Comparison of ENCODE assay signal across 18 cellular contexts in genomic region chr11:68617925-68618809, GRCh38.
A peak's percentile ranks its signal among the peaks of the same experiment; 100 is the strongest.
DNase-seq lines count a peak whose midpoint lies in the region; ATAC-seq, FAIRE-seq and TF ChIP-seq lines count a peak whose summit lies in the region.
"Had no signal": no experiment of that assay in that cellular context is flagged by ENCODE, and none has a peak within 500 bp of the region (broad histone marks: within the 10 kb centered on the region; RNA-seq: fewer than 3 reads in every experiment).

No MANE protein-coding gene starts in this region.

- peak overlapping the region; percentile 37 for H3K27ac Mint-ChIP-seq in activated naive CD4-positive, alpha-beta T cell treated with anti-CD3 and anti-CD28 coated beads, Interleukin-2, amount 50 U/mL, for 24 hours
- H3K27ac Mint-ChIP-seq in activated naive CD4-positive, alpha-beta T cell treated with anti-CD3 and anti-CD28 coated beads, Interleukin-2, amount 50 U/mL, for 72 hours = peak overlapping the region in 1 of 2 donors; percentile 58
- H3K27ac Mint-ChIP-seq: CD4-positive, CD25-positive, alpha-beta regulatory T cell had no signal

- H3K4me3 ChIP-seq in MG63 = no peak overlapping the region
- H3K4me3 ChIP-seq in HepG2 (replicated peaks in 1 of 3; ENCODE audit: insufficient read depth in 1 of 3, low read depth in 2 of 3, low read length in 3 of 3) = no peak overlapping the region
- no peak overlapping the region for H3K4me3 ChIP-seq in upper lobe of right lung

- intact Hi-C loops in HepG2 (cut with micrococcal nuclease; ENCODE audit: unreplicated experiment) = no loop called here
- intact Hi-C loops in upper lobe of right lung (cut with DNase I) = no loop called here

- H4K20me1 ChIP-seq in HepG2 (ENCODE audit: insufficient read depth, low read length) = no peaks in the 10 kb centered on the region

- no peaks in the 10 kb centered on the region for H3K79me2 ChIP-seq in HepG2 (ENCODE audit: insufficient read depth, low read length)

- H3K4me1 ChIP-seq in HepG2 (ENCODE audit: insufficient read depth, low read length) = no peaks in the 10 kb centered on the region; the same call in 1 of the 2 replicates
- no peaks in the 10 kb centered on the region for H3K4me1 ChIP-seq in upper lobe of right lung

- ATAC-seq in activated naive CD4-positive, alpha-beta T cell treated with anti-CD3 and anti-CD28 coated beads, Interleukin-2, amount 50 U/mL, for 72 hours = no peak
- ATAC-seq in HepG2 (peak; percentile 46), upper lobe of right lung (peak; percentile 35)

- H3K27me3 ChIP-seq in MG63 (no peaks in the 10 kb centered on the region), HepG2 (ENCODE audit: control insufficient read depth in 1 of 2, insufficient read depth in 2 of 2, low read length in 2 of 2) (no peaks in the 10 kb centered on the region; a peak in 2 of 5 replicates), upper lobe of right lung (no peaks in the 10 kb centered on the region)

- TF ChIP-seq POLR2A in HepG2 (IDR thresholded peaks at IDR 0.05; ENCODE audit: insufficient read depth in 1 of 2, low read depth in 2 of 2, low read length in 2 of 2) = no peak

- TF ChIP-seq CTCF in HepG2 (CRISPR knock-in tag; IDR thresholded peaks at IDR 0.05) = no peak
- no peak for TF ChIP-seq CTCF in upper lobe of right lung (IDR thresholded peaks at IDR 0.05)

- peaks cover 16% of the 10 kb centered on the region for H3K36me3 Mint-ChIP-seq in activated naive CD4-positive, alpha-beta T cell treated with anti-CD3 and anti-CD28 coated beads, Interleukin-2, amount 50 U/mL, for 24 hours
- H3K36me3 Mint-ChIP-seq in activated naive CD4-positive, alpha-beta T cell treated with anti-CD3 and anti-CD28 coated beads, Interleukin-2, amount 50 U/mL, for 72 hours = peaks cover 0 to 22% of the 10 kb centered on the region in 2 donors

- no peaks in the 10 kb centered on the region for H3K4me1 Mint-ChIP-seq in activated naive CD4-positive, alpha-beta T cell treated with anti-CD3 and anti-CD28 coated beads, Interleukin-2, amount 50 U/mL, for 24 hours

- H3K4me2 ChIP-seq in HepG2 (ENCODE audit: low read depth, low read length) = no peak overlapping the region

- H3K27me3 Mint-ChIP-seq in activated naive CD4-positive, alpha-beta T cell treated with anti-CD3 and anti-CD28 coated beads, Interleukin-2, amount 50 U/mL, for 24 hours = no peaks in the 10 kb centered on the region
- H3K27me3 Mint-ChIP-seq: CD4-positive, CD25-positive, alpha-beta regulatory T cell had no signal

- POLR2A ChIA-PET in HepG2 (lab: Yijun Ruan, JAX) = no interaction called here

- no peak overlapping the region for H3K9ac ChIP-seq in HepG2 (ENCODE audit: insufficient read depth, low read depth, low read length)

- 81% methylated on average over 18 of the region's 23 CpGs for WGBS in HepG2 (ENCODE audit: low lambda C conversion rate)

- BruUV-seq in HepG2 (replicated peaks; lab: Mats Ljungman, UMichigan) = no TSS peak

- TF ChIP-seq EP300 in HepG2 (IDR thresholded peaks at IDR 0.05; ENCODE audit: low read depth in 2 of 2, low read length in 2 of 2) (no peak), HepG2 (CRISPR knock-in tag; IDR thresholded peaks at IDR 0.05; ENCODE audit: borderline replicate concordance) (no peak)

- no peak overlapping the region for H3K27ac ChIP-seq in HepG2 (ENCODE audit: extremely low read length, insufficient read depth, low read length)
- H3K27ac ChIP-seq in upper lobe of right lung = no peak overlapping the region
- H3K27ac ChIP-seq: HL-60 had no signal

- FAIRE-seq in HepG2 (lab: Jason Lieb, UNC) = no peak
- FAIRE-seq: G401.6 had no signal

- H3K9me3 ChIP-seq in MG63 (no peaks in the 10 kb centered on the region), HepG2 (ENCODE audit: low read length) (no peaks in the 10 kb centered on the region), upper lobe of right lung (no peaks in the 10 kb centered on the region)

- in situ Hi-C loops in HepG2 (cut with HindIII; ENCODE audit: extremely low pct_ligation_motif_present, low pct_unique_long_range_greater_than_20kb) = no loop called here

- CTCF ChIA-PET in HepG2 (lab: Yijun Ruan, JAX; ENCODE audit: low intra/inter-chr PET ratio, low total read pairs) = no interaction called here

- peaks cover 25% of the 10 kb centered on the region for H3K36me3 ChIP-seq in MG63
- H3K36me3 ChIP-seq in HepG2 (replicated peaks in 1 of 2; ENCODE audit: control insufficient read depth in 1 of 2, insufficient read depth in 2 of 2, low read length in 2 of 2) = peaks cover 6 to 16% of the 10 kb centered on the region in 2 experiments; a peak in 3 of 5 replicates
- H3K36me3 ChIP-seq in upper lobe of right lung = peaks cover 33% of the 10 kb centered on the region

- H3K4me3 Mint-ChIP-seq in activated naive CD4-positive, alpha-beta T cell treated with anti-CD3 and anti-CD28 coated beads, Interleukin-2, amount 50 U/mL, for 24 hours = no peak overlapping the region

- TF ChIP-seq RAD21 in HepG2 (CRISPR knock-in tag; IDR thresholded peaks at IDR 0.05) = no peak

- H2AFZ ChIP-seq in HepG2 (ENCODE audit: low read length) = no peak overlapping the region

- no peak for DNase-seq in activated naive CD4-positive, alpha-beta T cell treated with anti-CD3 and anti-CD28 coated beads, Interleukin-2, amount 50 U/mL, for 72 hours (ENCODE audit: low spot score in 2 of 2)
- DNase-seq in MG63 (peak; percentile 5), HepG2 (ENCODE audit: low spot score) (no peak), upper lobe of right lung (no peak), SKM-1 treated with dmso at 0.1 percent for 144 hours (lab: John Stamatoyannopoulos, UW; ENCODE audit: unreplicated experiment) (no peak), germinal center (ENCODE audit: low spot score) (no peak), amniotic stem cell (lab: John Stamatoyannopoulos, UW) (no peak)
- DNase-seq: CD4-positive, CD25-positive, alpha-beta regulatory T cell; DMS79; GOT3; KBM-7; NCI-H1417; NCI-H1930; NCI-H510A; SIG-M5 had no signal

- H3K9me3 Mint-ChIP-seq in activated naive CD4-positive, alpha-beta T cell treated with anti-CD3 and anti-CD28 coated beads, Interleukin-2, amount 50 U/mL, for 24 hours = no peaks in the 10 kb centered on the region
- no peaks in the 10 kb centered on the region for H3K9me3 Mint-ChIP-seq in activated naive CD4-positive, alpha-beta T cell treated with anti-CD3 and anti-CD28 coated beads, Interleukin-2, amount 50 U/mL, for 72 hours

TF ChIP-seq in HepG2, 621 proteins besides CTCF, POLR2A, EP300 and RAD21:
- no peak for TF ChIP-seq WIZ (CRISPR knock-in tag; IDR thresholded peaks at IDR 0.05)
- peak; percentile 10; the same call in 1 of the 2 replicates for TF ChIP-seq POLR2G (IDR thresholded peaks at IDR 0.05; ENCODE audit: low read depth, low read length)
- TF ChIP-seq AGO2 (optimal IDR thresholded peaks at IDR 0.05; ENCODE audit: low read depth, low read length) = peak; percentile 27
- TF ChIP-seq TEF (CRISPR knock-in tag; IDR thresholded peaks at IDR 0.05) = no peak
- no peak for TF ChIP-seq ZNF672 (CRISPR knock-in tag; IDR thresholded peaks at IDR 0.05)
- TF ChIP-seq RBM22 (optimal IDR thresholded peaks at IDR 0.05; ENCODE audit: low read length) = peak; percentile 75
- no peak for TF ChIP-seq GTF2F1 (IDR thresholded peaks at IDR 0.05; ENCODE audit: low read length)

Comparison
In these comparisons a context has a peak if more than half of its experiments do, and no peak if none do; other contexts are left out.
1. ATAC-seq: peak in HepG2 (single experiment) and upper lobe of right lung (single experiment); none in activated naive CD4-positive, alpha-beta T cell treated with anti-CD3 and anti-CD28 coated beads, Interleukin-2, amount 50 U/mL, for 72 hours (0 of 2).